18 cellular contexts compared by ENCODE assay signal in the genomic region with DNA sequence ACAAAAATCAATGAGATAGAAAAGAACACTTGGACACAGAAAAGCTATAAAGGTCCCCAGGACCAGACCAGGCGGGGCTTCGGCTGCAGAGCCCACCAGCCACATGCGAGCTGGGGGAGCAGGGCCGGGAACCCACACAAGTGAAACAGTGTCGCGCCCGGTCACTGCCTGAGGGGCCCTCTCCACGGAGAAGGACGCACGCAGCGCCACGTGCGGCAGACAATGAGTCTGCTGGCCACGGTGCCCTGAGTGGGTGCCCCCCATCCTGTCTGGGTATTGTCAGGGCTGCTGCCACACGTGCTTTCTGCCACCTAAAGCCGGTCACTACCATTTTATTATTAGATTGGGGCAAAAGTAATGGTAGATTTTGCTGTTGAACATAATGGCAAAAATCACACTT.
A peak's percentile ranks its signal among the peaks of the same experiment; 100 is the strongest.
DNase-seq lines count a peak whose midpoint lies in the region; ATAC-seq lines count a peak whose summit lies in the region.
"Had no signal": no experiment of that assay in that cellular context is flagged by ENCODE, and none has a peak within 500 bp of the region (broad histone marks: within the 10 kb centered on the region; RNA-seq: fewer than 3 reads in every experiment).

No MANE protein-coding gene starts in this region.

- H3K36me3 ChIP-seq in BLaER1: no peaks in the 10 kb centered on the region
- H3K36me3 ChIP-seq: Peyer's patch, SJSA1 had no signal

- H3K9ac ChIP-seq in BLaER1: no peak overlapping the region

- H3K4me1 Mint-ChIP-seq in central memory CD8-positive, alpha-beta T cell: peaks cover 45% of the 10 kb centered on the region
- H3K4me1 Mint-ChIP-seq: IgD-negative memory B cell had no signal

- H3K4me3 ChIP-seq in BLaER1: no peak overlapping the region
- H3K4me3 ChIP-seq: GM23338, Peyer's patch, SJSA1 had no signal

- H3K9me3 Mint-ChIP-seq in central memory CD8-positive, alpha-beta T cell: no peaks in the 10 kb centered on the region
- H3K9me3 Mint-ChIP-seq: CD8-positive, alpha-beta T cell; GM23338 had no signal

- ATAC-seq in central memory CD8-positive, alpha-beta T cell (replicated peaks; ENCODE audit: extremely low read depth, poor library complexity, severe bottlenecking): no peak
- ATAC-seq in HG03442 (IDR thresholded peaks at IDR 0.05; ENCODE audit: unreplicated experiment): no peak
- ATAC-seq: CD8-positive, alpha-beta T cell had no signal

- H3K36me3 Mint-ChIP-seq in central memory CD8-positive, alpha-beta T cell (ENCODE audit: insufficient read depth): peaks cover 4% of the 10 kb centered on the region
- H3K36me3 Mint-ChIP-seq: CD8-positive, alpha-beta T cell; IgD-negative memory B cell had no signal

- H3K27ac ChIP-seq in BLaER1: peak overlapping the region; percentile 41; the same call in 1 of the 2 replicates
- H3K27ac ChIP-seq: Peyer's patch, SJSA1 had no signal

- H3K27me3 ChIP-seq in BLaER1: no peaks in the 10 kb centered on the region
- H3K27me3 ChIP-seq: Peyer's patch had no signal

- no peak overlapping the region for H3K4me3 Mint-ChIP-seq in central memory CD8-positive, alpha-beta T cell
- H3K4me3 Mint-ChIP-seq: CD8-positive, alpha-beta T cell; GM23338; IgD-negative memory B cell had no signal

- peaks cover 66% of the 10 kb centered on the region for H3K4me1 ChIP-seq in BLaER1
- H3K4me1 ChIP-seq: Peyer's patch, SJSA1 had no signal

- no peaks in the 10 kb centered on the region for H3K27me3 Mint-ChIP-seq in central memory CD8-positive, alpha-beta T cell

- peak overlapping the region; percentile 78 for H3K27ac Mint-ChIP-seq in central memory CD8-positive, alpha-beta T cell (ENCODE audit: low read depth)
- H3K27ac Mint-ChIP-seq: CD8-positive, alpha-beta T cell; GM23338 had no signal

- H3K4me2 ChIP-seq in BLaER1: peak overlapping the region; percentile 79; the same call in 1 of the 2 replicates
- H3K4me2 ChIP-seq: GM23338 had no signal

- H4K20me1 ChIP-seq in BLaER1: no peaks in the 10 kb centered on the region

- DNase-seq in central memory CD8-positive, alpha-beta T cell (ENCODE audit: low spot score in 2 of 2): peak in 1 of 2 donors; percentile 8
- DNase-seq in mesenteric fat pad (ENCODE audit: low spot score) (peak; percentile 84), NCI-H1092 (lab: John Stamatoyannopoulos, UW) (no peak), OCI-M1 (lab: John Stamatoyannopoulos, UW) (no peak)
- DNase-seq in stimulated activated CD8-positive, alpha-beta memory T cell treated with anti-CD3 and anti-CD28 coated beads, Interleukin-4, amount 100 ng/mL, for 48 hours: peak; percentile 3
- DNase-seq: Karpas-422, NCI-H1436 treated with DMSO at 0.1 percent for 48 hours, NCI-H2029, NCI-H2171 treated with DMSO at 0.1 percent for 48 hours, NCI-H446 treated with DMSO at 0.1 percent for 48 hours, NCI-H69 had no signal

- H3K9me3 ChIP-seq in BLaER1: peaks cover 5% of the 10 kb centered on the region
- H3K9me3 ChIP-seq: Peyer's patch, SJSA1 had no signal

Comparison
In these comparisons a context has a peak if more than half of its experiments do, and no peak if none do; other contexts are left out.
1. DNase-seq: peak in mesenteric fat pad (single experiment) and stimulated activated CD8-positive, alpha-beta memory T cell treated with anti-CD3 and anti-CD28 coated beads, Interleukin-4, amount 100 ng/mL, for 48 hours (single experiment); none in NCI-H1092 (single experiment) and OCI-M1 (single experiment).